2 cellular contexts compared by ENCODE assay signal in the genomic region with DNA sequence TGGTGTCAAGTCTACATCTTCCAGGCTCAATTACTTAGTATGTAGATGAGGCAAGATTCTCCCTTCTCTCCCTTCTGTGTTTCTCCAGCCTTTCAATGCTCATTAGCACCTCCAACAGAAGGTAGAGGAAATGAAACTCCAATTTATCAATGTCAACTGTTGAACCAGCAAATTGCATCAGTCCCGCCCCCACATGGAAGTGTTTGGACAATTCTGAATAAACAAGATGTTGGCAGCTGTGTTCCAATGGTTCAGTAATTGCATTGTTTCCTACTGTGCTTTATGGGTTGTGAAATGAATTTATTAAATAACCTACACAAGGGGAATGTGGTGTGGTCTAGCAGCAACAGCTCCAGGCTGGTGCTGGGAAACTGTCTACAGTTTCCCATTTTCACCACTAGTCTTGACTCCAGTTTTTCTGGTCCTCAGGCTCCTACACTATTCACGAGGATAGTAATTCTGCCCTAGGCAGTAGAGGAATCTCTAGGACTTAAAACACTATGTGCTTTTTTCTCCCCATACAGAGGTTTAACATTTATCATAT.
TF ChIP-seq lines count a peak whose summit lies in the region.

No MANE protein-coding gene starts in this region.

TF ChIP-seq in GM12891, 5 proteins besides CTCF, POLR2A, EP300 and RAD21 (continued from another document):
- TF ChIP-seq TAF1 (IDR thresholded peaks at IDR 0.05; ENCODE audit: low read depth, low read length), result no peak

TF ChIP-seq in IMR-90, 13 proteins besides CTCF, POLR2A, EP300 and RAD21:
- TF ChIP-seq MAZ (IDR thresholded peaks at IDR 0.05; ENCODE audit: borderline replicate concordance, low read depth, low read length) (no peak), CEBPB (IDR thresholded peaks at IDR 0.05; ENCODE audit: low read depth, low read length) (peak; percentile 48), ELK1 (IDR thresholded peaks at IDR 0.05; ENCODE audit: borderline replicate concordance, low read depth, low read length) (no peak)
